ENCODE assay signal across 8 cellular contexts in genomic region chr19:1074512-1075283, GRCh38. TPM values are rescaled to one million over a fixed set of nuclear protein-coding genes. Genes with fewer than 3 reads are reported as not detected.
A peak's percentile ranks its signal among the peaks of the same experiment; 100 is the strongest.
DNase-seq lines count a peak whose midpoint lies in the region; ATAC-seq and TF ChIP-seq lines count a peak whose summit lies in the region.

No MANE protein-coding gene starts in this region.

- DNase-seq in NCI-H748 treated with DMSO at 0.1 percent for 48 hours (lab: John Stamatoyannopoulos, UW): peak; percentile 61
- DNase-seq in activated CD8-positive, alpha-beta T cell treated with anti-CD3 and anti-CD28 coated beads for 36 hours: peak; percentile 92
- DNase-seq in epithelial cell of proximal tubule (ENCODE audit: low read depth): no peak
- peak; percentile 75 to 93 for DNase-seq in stimulated activated CD4-positive, alpha-beta T cell treated with anti-CD3 and anti-CD28 coated beads, Interleukin-15, amount 100 ng/mL, for 1 hour (ENCODE audit: low read depth in 1 of 2, low spot score in 1 of 2)

- H3F3A ChIP-seq in DOHH2 (ENCODE audit: control insufficient read depth, insufficient read depth): peaks cover 28% of the 10 kb centered on the region

- H3K9me3 Mint-ChIP-seq in activated CD8-positive, alpha-beta T cell treated with anti-CD3 and anti-CD28 coated beads for 36 hours: no peaks in the 10 kb centered on the region

- TF ChIP-seq CTCF in DOHH2 (IDR thresholded peaks at IDR 0.05; ENCODE audit: low read depth, low read length, poor library complexity, severe bottlenecking) (no peak), epithelial cell of proximal tubule (conservative IDR thresholded peaks at IDR 0.05; ENCODE audit: low read depth, low read length) (no peak)
- no peak for TF ChIP-seq CTCF in activated CD8-positive, alpha-beta T cell treated with anti-CD3 and anti-CD28 coated beads for 36 hours (IDR thresholded peaks at IDR 0.05)

- no peaks in the 10 kb centered on the region for H3K9me3 ChIP-seq in DOHH2 (ENCODE audit: control insufficient read depth, insufficient read depth, low read length)

- intact Hi-C loops in activated CD8-positive, alpha-beta T cell treated with anti-CD3 and anti-CD28 coated beads for 36 hours (cut with micrococcal nuclease): loop anchor here (5.0 kb wide), 1 partner anchor 47 kb away; the partner anchor contains the start of gene CNN2

- no peaks in the 10 kb centered on the region for H3K27me3 ChIP-seq in DOHH2 (ENCODE audit: control insufficient read depth, low read length)

- no peaks in the 10 kb centered on the region for H4K20me1 ChIP-seq in DOHH2 (ENCODE audit: control insufficient read depth, insufficient read depth, low read depth, low read length)

- POLR2A ChIA-PET in activated CD8-positive, alpha-beta T cell treated with anti-CD3 and anti-CD28 coated beads for 36 hours (lab: Charles Lee): interaction anchor here (0.6 to 12.2 kb wide), 7 partner anchors 7 to 58 kb away, joined by 3 to 148 read pairs (median 5); partner anchors contain the start of genes ARHGAP45, CNN2, GPX4 and RNU6-2

- H3K4me3 ChIP-seq in DOHH2 (ENCODE audit: low read length) (peak overlapping the region; percentile 75), epithelial cell of proximal tubule (ENCODE audit: low read depth, low read length) (peak overlapping the region; percentile 27)

- CTCF ChIA-PET in activated CD8-positive, alpha-beta T cell treated with anti-CD3 and anti-CD28 coated beads for 36 hours (lab: Charles Lee): interaction anchor here (0.6 to 1.8 kb wide), 7 partner anchors 10 to 192 kb away, joined by 3 to 5 read pairs (median 4); partner anchors contain the start of gene RNU6-2

- H3K9me2 ChIP-seq in DOHH2 (replicated peaks; ENCODE audit: control insufficient read depth, low read length): no peaks in the 10 kb centered on the region

- peaks cover 57% of the 10 kb centered on the region for H3K79me2 ChIP-seq in DOHH2 (ENCODE audit: control insufficient read depth, low read length)

- H3K4me3 Mint-ChIP-seq in activated CD8-positive, alpha-beta T cell treated with anti-CD3 and anti-CD28 coated beads for 36 hours: peak overlapping the region; percentile 24

- peaks cover 59% of the 10 kb centered on the region for H3K36me3 Mint-ChIP-seq in activated CD8-positive, alpha-beta T cell treated with anti-CD3 and anti-CD28 coated beads for 36 hours (ENCODE audit: low read depth)

- H3K4me1 Mint-ChIP-seq in activated CD8-positive, alpha-beta T cell treated with anti-CD3 and anti-CD28 coated beads for 36 hours (ENCODE audit: low read depth): peaks cover 58% of the 10 kb centered on the region

- ATAC-seq in HG03442 (IDR thresholded peaks at IDR 0.05; ENCODE audit: unreplicated experiment) (peak; percentile 46), HG03378 (IDR thresholded peaks at IDR 0.05; ENCODE audit: unreplicated experiment) (no peak), HG03571 (IDR thresholded peaks at IDR 0.05; ENCODE audit: unreplicated experiment) (no peak)
- ATAC-seq in activated CD8-positive, alpha-beta T cell treated with anti-CD3 and anti-CD28 coated beads for 36 hours: peak; percentile 32

- H3K4me1 ChIP-seq in DOHH2 (ENCODE audit: control insufficient read depth, low read length): peaks cover 53% of the 10 kb centered on the region

- H3K4me2 ChIP-seq in DOHH2 (ENCODE audit: low read length): peak overlapping the region; percentile 98

- H3K27me3 Mint-ChIP-seq in activated CD8-positive, alpha-beta T cell treated with anti-CD3 and anti-CD28 coated beads for 36 hours: no peaks in the 10 kb centered on the region

- peaks cover 61% of the 10 kb centered on the region for H3K36me3 ChIP-seq in DOHH2 (ENCODE audit: control insufficient read depth, low read length)

- peak overlapping the region; percentile 83 for H3K27ac Mint-ChIP-seq in activated CD8-positive, alpha-beta T cell treated with anti-CD3 and anti-CD28 coated beads for 36 hours

- peak overlapping the region; percentile 89 for H3K27ac ChIP-seq in DOHH2 (ENCODE audit: low read depth, low read length)

RNA-seq across cellular contexts. Expression of gene ARHGAP45, which starts 7.7 kb away (rescaled TPM):
- total RNA-seq in activated CD8-positive, alpha-beta T cell treated with anti-CD3 and anti-CD28 coated beads for 36 hours: 100 to 1,000 TPM; 136 to 150 TPM
- 6.2 and 6.7 TPM in 2 replicates for total RNA-seq in epithelial cell of proximal tubule

RNA-seq across cellular contexts. Expression of gene POLR2E, which starts 20.5 kb away (rescaled TPM):
- 100 to 1,000 TPM; 271 to 282 TPM for total RNA-seq in activated CD8-positive, alpha-beta T cell treated with anti-CD3 and anti-CD28 coated beads for 36 hours
- 248 and 349 TPM in 2 replicates for total RNA-seq in epithelial cell of proximal tubule

RNA-seq across cellular contexts. Expression of gene GPX4, which starts 29.1 kb away (rescaled TPM):
- total RNA-seq in activated CD8-positive, alpha-beta T cell treated with anti-CD3 and anti-CD28 coated beads for 36 hours: 100 to 1,000 TPM; 224 to 232 TPM
- total RNA-seq in epithelial cell of proximal tubule: 457 and 656 TPM in 2 replicates

RNA-seq across cellular contexts. Expression of gene ABCA7, which starts 34.8 kb away (rescaled TPM):
- 10 to 100 TPM; 14.0 to 14.6 TPM for total RNA-seq in activated CD8-positive, alpha-beta T cell treated with anti-CD3 and anti-CD28 coated beads for 36 hours
- total RNA-seq in epithelial cell of proximal tubule: 4.3 and 9.7 TPM in 2 replicates

RNA-seq across cellular contexts. Expression of gene CNN2, which starts 48.3 kb away (rescaled TPM):
- total RNA-seq in activated CD8-positive, alpha-beta T cell treated with anti-CD3 and anti-CD28 coated beads for 36 hours: 10 to 100 TPM; 97.4 to 98.3 TPM
- total RNA-seq in epithelial cell of proximal tubule: 164 and 281 TPM in 2 replicates

Comparison
In these comparisons a context has a peak if more than half of its experiments do, and no peak if none do; other contexts are left out.
1. ATAC-seq: peak in HG03442 (single experiment) and activated CD8-positive, alpha-beta T cell treated with anti-CD3 and anti-CD28 coated beads for 36 hours (single experiment); none in HG03378 (single experiment) and HG03571 (single experiment).
2. RNA of gene ARHGAP45, which starts 7.7 kb away (total RNA-seq): 136 to 150 TPM in activated CD8-positive, alpha-beta T cell treated with anti-CD3 and anti-CD28 coated beads for 36 hours; 6.2 to 6.7 TPM in epithelial cell of proximal tubule; every median in the first group is over 10 times any median in the second.